ENCODE assay signal across 16 cellular contexts in genomic region chr1:232962761-232963357, GRCh38. TPM values are rescaled to one million over a fixed set of nuclear protein-coding genes. Genes with fewer than 3 reads are reported as not detected.
DNase-seq lines count a peak whose midpoint lies in the region; ATAC-seq and TF ChIP-seq lines count a peak whose summit lies in the region.
"Had no signal": no experiment of that assay in that cellular context is flagged by ENCODE, and none has a peak within 500 bp of the region (broad histone marks: within the 10 kb centered on the region; RNA-seq: fewer than 3 reads in every experiment).

No MANE protein-coding gene starts in this region.

- H3K4me1 Mint-ChIP-seq in GM23338 = no peaks in the 10 kb centered on the region

- in situ Hi-C loops in astrocyte of the spinal cord (cut with HindIII; ENCODE audit: low sequenced_read_pairs) = no loop called here

- no peak overlapping the region for H2AFZ ChIP-seq in GM23338
- H2AFZ ChIP-seq: neural progenitor cell had no signal

- H3K27ac Mint-ChIP-seq in GM23338 = peak overlapping the region; percentile 68; the same call in 1 of the 2 replicates
- H3K27ac Mint-ChIP-seq: activated CD8-positive, alpha-beta T cell treated with anti-CD3 and anti-CD28 coated beads for 36 hours; neural progenitor cell had no signal

- H4K20me1 ChIP-seq in GM23338 (replicated peaks; ENCODE audit: insufficient read depth) = peaks cover 18% of the 10 kb centered on the region; the same call in 1 of the 2 replicates

- intact Hi-C loops in right cardiac atrium (cut with DNase I) = loop anchor here in 1 of 4 donors (10.0 kb wide), 1 partner anchor 328 kb away; the partner anchor contains the start of gene SIPA1L2

- H3K27me3 Mint-ChIP-seq in GM23338 (ENCODE audit: insufficient read depth, low read depth, poor library complexity) = peaks cover 2% of the 10 kb centered on the region
- H3K27me3 Mint-ChIP-seq: activated CD8-positive, alpha-beta T cell treated with anti-CD3 and anti-CD28 coated beads for 36 hours had no signal

- 43% methylated on average over 3 of the region's 3 CpGs for WGBS in right cardiac atrium

- no peaks in the 10 kb centered on the region for H3F3A ChIP-seq in GM23338 (replicated peaks; ENCODE audit: low read depth)

- H3K9me2 ChIP-seq in GM23338 (ENCODE audit: insufficient read depth) = no peaks in the 10 kb centered on the region

- H3K27ac ChIP-seq in GM23338 (ENCODE audit: low read depth) (no peak overlapping the region), right cardiac atrium (ENCODE audit: low read length) (no peak overlapping the region)
- H3K27ac ChIP-seq: neural progenitor cell, RWPE1 had no signal

- H3K4me1 ChIP-seq in GM23338 (ENCODE audit: insufficient read depth) (no peaks in the 10 kb centered on the region; the same call in 1 of the 2 replicates), right cardiac atrium (ENCODE audit: control insufficient read depth, insufficient read depth, low read length) (peaks cover 5% of the 10 kb centered on the region), skeletal muscle satellite cell (ENCODE audit: control insufficient read depth, insufficient read depth, low read length) (peaks cover 13% of the 10 kb centered on the region)
- H3K4me1 ChIP-seq: neural progenitor cell had no signal

- H3K9me3 ChIP-seq in right cardiac atrium (ENCODE audit: control insufficient read depth, low read length) (no peaks in the 10 kb centered on the region), skeletal muscle satellite cell (replicated peaks; ENCODE audit: low read length) (no peaks in the 10 kb centered on the region)

- H3K27me3 ChIP-seq in GM23338 (ENCODE audit: insufficient read depth) = no peaks in the 10 kb centered on the region
- H3K27me3 ChIP-seq in right cardiac atrium (ENCODE audit: control insufficient read depth, insufficient read depth) = no peaks in the 10 kb centered on the region
- H3K27me3 ChIP-seq in skeletal muscle satellite cell (ENCODE audit: control insufficient read depth, insufficient read depth, low read length) = no peaks in the 10 kb centered on the region
- H3K27me3 ChIP-seq: neural progenitor cell had no signal

- H3K9me3 Mint-ChIP-seq in GM23338 = peaks cover 6% of the 10 kb centered on the region
- H3K9me3 Mint-ChIP-seq: activated CD8-positive, alpha-beta T cell treated with anti-CD3 and anti-CD28 coated beads for 36 hours had no signal

- H3K4me2 ChIP-seq in GM23338 (no peak overlapping the region), skeletal muscle satellite cell (ENCODE audit: low read length) (peak overlapping the region; percentile 72)
- H3K4me2 ChIP-seq: neural progenitor cell had no signal

- ATAC-seq in GM23338 (no peak), right cardiac atrium (no peak), HG03457 (IDR thresholded peaks at IDR 0.05; ENCODE audit: unreplicated experiment) (no peak), GM19351 (IDR thresholded peaks at IDR 0.05; ENCODE audit: unreplicated experiment) (no peak)
- ATAC-seq: activated CD8-positive, alpha-beta T cell treated with anti-CD3 and anti-CD28 coated beads for 36 hours; HepG2; left colon had no signal

- no peak overlapping the region for H3K4me3 Mint-ChIP-seq in GM23338
- H3K4me3 Mint-ChIP-seq: activated CD8-positive, alpha-beta T cell treated with anti-CD3 and anti-CD28 coated beads for 36 hours; neural progenitor cell had no signal

- H3K36me3 ChIP-seq in GM23338 (ENCODE audit: insufficient read depth) = peaks cover 28% of the 10 kb centered on the region
- H3K36me3 ChIP-seq in skeletal muscle satellite cell (ENCODE audit: insufficient read depth, low read length) = peaks cover 8% of the 10 kb centered on the region

- no peak for TF ChIP-seq CTCF in GM23338 (conservative IDR thresholded peaks at IDR 0.05; ENCODE audit: low read depth in 2 of 2)
- no peak for TF ChIP-seq CTCF in astrocyte of the spinal cord (IDR thresholded peaks at IDR 0.05; ENCODE audit: low read depth, low read length)

- H3K9ac ChIP-seq in skeletal muscle satellite cell (ENCODE audit: low read depth, low read length) = peak overlapping the region; percentile 23
- H3K9ac ChIP-seq: neural progenitor cell had no signal

- H3K79me2 ChIP-seq in GM23338 (replicated peaks; ENCODE audit: insufficient read depth) = peaks cover 63% of the 10 kb centered on the region

- peak; percentile 29 for DNase-seq in GM23338 (ENCODE audit: low spot score)
- DNase-seq in astrocyte of the spinal cord (ENCODE audit: low read depth, low spot score) = peak; percentile 39
- no peak for DNase-seq in right cardiac atrium
- no peak for DNase-seq in C1 segment of cervical spinal cord (lab: John Stamatoyannopoulos, UW)
- DNase-seq in occipital lobe (lab: John Stamatoyannopoulos, UW) = no peak
- DNase-seq: activated CD8-positive, alpha-beta T cell treated with anti-CD3 and anti-CD28 coated beads for 36 hours; left colon; NCI-H1436 treated with DMSO at 0.1 percent for 48 hours; NCI-H524 treated with DMSO at 0.1 percent for 48 hours; T-helper 9 cell had no signal

- H3K36me3 Mint-ChIP-seq in GM23338 (ENCODE audit: low read depth) = peaks cover 35% of the 10 kb centered on the region

- H3K4me3 ChIP-seq in GM23338 = no peak overlapping the region
- H3K4me3 ChIP-seq in astrocyte of the spinal cord (ENCODE audit: low read depth, low read length) = no peak overlapping the region
- peak overlapping the region; percentile 31 for H3K4me3 ChIP-seq in right cardiac atrium (ENCODE audit: low read length)
- peak overlapping the region; percentile 28 for H3K4me3 ChIP-seq in skeletal muscle satellite cell (ENCODE audit: low read length)
- H3K4me3 ChIP-seq: neural progenitor cell had no signal

TF ChIP-seq in GM23338, 12 proteins besides CTCF, POLR2A, EP300 and RAD21:
- no peak for TF ChIP-seq ETS1 (IDR thresholded peaks at IDR 0.05)
- TF ChIP-seq EZH2 (IDR thresholded peaks at IDR 0.05; ENCODE audit: low read depth, unreplicated experiment) = no peak
- TF ChIP-seq REST (IDR thresholded peaks at IDR 0.05; ENCODE audit: unreplicated experiment) = no peak
- no peak for TF ChIP-seq ZNF114 (CRISPR knock-in tag; IDR thresholded peaks at IDR 0.05)
- TF ChIP-seq EZH2phosphoT487 (IDR thresholded peaks at IDR 0.05; ENCODE audit: unreplicated experiment) = no peak

RNA-seq across cellular contexts. Expression of gene NTPCR, which starts 12.4 kb away (rescaled TPM):
- total RNA-seq in GM23338 (2014; rRNA removed; shearing (Covaris generic)) = 64.1 and 80.7 TPM in 2 replicates
- polyA plus RNA-seq in GM23338 (2016; fragmentation: Nextera tagmentation; extraction: Ambion mirVana) = 150 TPM in 2 replicates
- 10 to 100 TPM; 55.7 to 67.5 (median 56.8) TPM for total RNA-seq in right cardiac atrium
- 114 TPM for polyA plus RNA-seq in right cardiac atrium
- 16.6 and 17.2 TPM in 2 replicates for total RNA-seq in skeletal muscle satellite cell (2012; rRNA removed)
- 16.4 TPM for total RNA-seq in occipital lobe

Comparison
In these comparisons a context has a peak if more than half of its experiments do, and no peak if none do; other contexts are left out.
1. DNase-seq: peak in GM23338 (single experiment) and astrocyte of the spinal cord (single experiment); none in right cardiac atrium (0 of 3), C1 segment of cervical spinal cord (0 of 14) and occipital lobe (single experiment).
2. H3K4me3 ChIP-seq: peak in right cardiac atrium (single experiment) and skeletal muscle satellite cell (single experiment); none in GM23338 (single experiment) and astrocyte of the spinal cord (single experiment).